ENCODE assay signal across 19 cellular contexts in the genomic region with DNA sequence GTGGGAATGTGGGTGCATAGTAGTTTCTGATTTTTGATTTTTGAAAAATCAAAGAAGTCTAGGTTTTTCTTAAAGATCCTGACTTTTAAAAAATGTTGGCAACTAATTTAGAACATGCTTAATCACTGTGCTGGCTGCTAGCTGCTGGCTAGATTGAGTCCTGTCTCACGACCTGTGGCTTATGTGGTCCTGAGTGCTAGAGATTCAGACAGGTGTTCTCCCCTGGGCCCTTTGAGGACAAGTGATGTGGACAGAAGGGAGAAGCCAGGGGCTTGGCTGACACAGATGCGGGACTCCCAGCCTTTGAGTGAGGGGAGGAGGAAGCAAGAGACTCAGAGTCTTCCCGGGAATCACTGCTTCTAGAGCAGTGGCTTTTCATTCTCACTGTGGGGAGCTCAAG.
"Had no signal": no experiment of that assay in that cellular context is flagged by ENCODE, and none has a peak within 500 bp of the region (broad histone marks: within the 10 kb centered on the region; RNA-seq: fewer than 3 reads in every experiment).

No MANE protein-coding gene starts in this region.

- H3K36me3 ChIP-seq: lower lobe of right lung, spleen, tibial artery had no signal

- ATAC-seq: lower lobe of right lung had no signal

- H3K27me3 ChIP-seq: foreskin keratinocyte, tibial artery had no signal

- DNase-seq: activated CD4-positive, alpha-beta T cell treated with anti-CD3 and anti-CD28 coated beads, Interleukin-2, amount 50 U/mL, for 1 hour; activated CD8-positive, alpha-beta memory T cell treated with anti-CD3 and anti-CD28 coated beads, Interleukin-2, amount 50 U/mL, for 48 hours; activated effector memory CD4-positive, alpha-beta T cell treated with anti-CD3 and anti-CD28 coated beads, Interleukin-2, amount 50 U/mL, for 16 hours; activated naive CD4-positive, alpha-beta T cell treated with anti-CD3 and anti-CD28 coated beads, Interleukin-2, amount 50 U/mL, for 16 hours; activated T-cell treated with anti-CD3 and anti-CD28 coated beads, Interleukin-2, amount 50 U/mL, for 48 hours; aorta; hippocampal formation; lower lobe of right lung; occipital lobe; spleen; stimulated activated naive CD4-positive, alpha-beta T cell treated with Interleukin-2 at 50 U/mL for 16 hours; substantia nigra; T-helper 9 cell; tibial artery had no signal

- H3K27ac ChIP-seq: coronary artery, foreskin keratinocyte, lower lobe of right lung, spleen, tibial artery had no signal

- H3K4me3 Mint-ChIP-seq: central memory CD8-positive, alpha-beta T cell; nephron had no signal

- H3K9me3 ChIP-seq: lower lobe of right lung, spleen, tibial artery had no signal

- H3K4me1 Mint-ChIP-seq: central memory CD8-positive, alpha-beta T cell had no signal

- H3K4me3 ChIP-seq: coronary artery, lower lobe of right lung, spleen, tibial artery had no signal

- FAIRE-seq: keratinocyte had no signal

- H3K4me1 ChIP-seq: foreskin keratinocyte had no signal

- H3K9me3 Mint-ChIP-seq: central memory CD8-positive, alpha-beta T cell; nephron had no signal
